Comparison of ENCODE assay signal across 9 cellular contexts in genomic region chr21:41361053-41361785, GRCh38. TPM values are rescaled to one million over a fixed set of nuclear protein-coding genes. Genes with fewer than 3 reads are reported as not detected.
DNase-seq lines count a peak whose midpoint lies in the region; ATAC-seq and TF ChIP-seq lines count a peak whose summit lies in the region.
"Had no signal": no experiment of that assay in that cellular context is flagged by ENCODE, and none has a peak within 500 bp of the region (broad histone marks: within the 10 kb centered on the region; RNA-seq: fewer than 3 reads in every experiment).

No MANE protein-coding gene starts in this region.

- POLR2A ChIA-PET in CD8-positive, alpha-beta T cell (lab: Charles Lee), result interaction anchor here (1.5 to 3.1 kb wide), 4 partner anchors 9 to 64 kb away, joined by 5 to 19 read pairs (median 16); partner anchors contain the start of gene MX1

- peak overlapping the region; percentile 89 for H3K4me3 Mint-ChIP-seq in CD8-positive, alpha-beta T cell
- H3K4me3 Mint-ChIP-seq in osteocyte (ENCODE audit: unreplicated experiment), result no peak overlapping the region

- H3K36me3 Mint-ChIP-seq in CD8-positive, alpha-beta T cell, result peaks cover 32% of the 10 kb centered on the region
- no peaks in the 10 kb centered on the region for H3K36me3 Mint-ChIP-seq in osteocyte (ENCODE audit: unreplicated experiment)

- H3K9me3 ChIP-seq in CD8-positive, alpha-beta T cell (ENCODE audit: low read length), result no peaks in the 10 kb centered on the region

- H3K36me3 ChIP-seq in CD8-positive, alpha-beta T cell (ENCODE audit: insufficient read depth, low read length), result no peaks in the 10 kb centered on the region

- H3K27ac Mint-ChIP-seq in CD8-positive, alpha-beta T cell, result peak overlapping the region; percentile 100
- no peak overlapping the region for H3K27ac Mint-ChIP-seq in osteocyte (ENCODE audit: unreplicated experiment)

- H3K27me3 ChIP-seq in CD8-positive, alpha-beta T cell (ENCODE audit: insufficient read depth, low read length), result no peaks in the 10 kb centered on the region

- peaks cover 24% of the 10 kb centered on the region for H3K4me1 ChIP-seq in CD8-positive, alpha-beta T cell (ENCODE audit: insufficient read depth, low read length)

- peaks cover 51% of the 10 kb centered on the region for H3K4me1 Mint-ChIP-seq in CD8-positive, alpha-beta T cell (ENCODE audit: low read depth)
- no peaks in the 10 kb centered on the region for H3K4me1 Mint-ChIP-seq in osteocyte (ENCODE audit: unreplicated experiment)

- intact Hi-C loops in CD8-positive, alpha-beta T cell (cut with DNase I, micrococcal nuclease), result loop anchor here (2.0 to 5.0 kb wide), 2 partner anchors 66 to 701 kb away; partner anchors contain the start of gene MX1 (in 1 of the 2)
- intact Hi-C loops in posterior vena cava (cut with DNase I), result no loop called here

- CTCF ChIA-PET in CD8-positive, alpha-beta T cell (lab: Charles Lee), result interaction anchor here (1.2 to 2.5 kb wide), 4 partner anchors 10 to 78 kb away, joined by 3 to 7 read pairs (median 4); no protein-coding TSS in a partner anchor

- peak overlapping the region; percentile 74 for H3K4me3 ChIP-seq in CD8-positive, alpha-beta T cell (ENCODE audit: low read depth, low read length)

- peak overlapping the region; percentile 98 for H3K27ac ChIP-seq in CD8-positive, alpha-beta T cell (ENCODE audit: low read depth, low read length)
- H3K27ac ChIP-seq: VCaP had no signal

- H3K27me3 Mint-ChIP-seq in CD8-positive, alpha-beta T cell (ENCODE audit: low read depth), result no peaks in the 10 kb centered on the region
- H3K27me3 Mint-ChIP-seq in osteocyte (ENCODE audit: unreplicated experiment), result peaks cover 4% of the 10 kb centered on the region

- DNase-seq in CD8-positive, alpha-beta T cell, result no peak
- DNase-seq in ecto neural progenitor cell (ENCODE audit: low spot score) (peak; percentile 29), osteocyte (ENCODE audit: extremely low spot score, unreplicated experiment) (peak; percentile 49), LoVo (ENCODE audit: low spot score) (no peak), glomerular visceral epithelial cell (ENCODE audit: extremely low spot score) (no peak), posterior vena cava (ENCODE audit: low spot score) (no peak)

- no peak for ATAC-seq in CD8-positive, alpha-beta T cell
- ATAC-seq in HG02885 (IDR thresholded peaks at IDR 0.05; ENCODE audit: poor library complexity, unreplicated experiment) (peak; percentile 18), HG03457 (IDR thresholded peaks at IDR 0.05; ENCODE audit: unreplicated experiment) (no peak)

- TF ChIP-seq CTCF in CD8-positive, alpha-beta T cell (IDR thresholded peaks at IDR 0.05), result no peak
- no peak for TF ChIP-seq CTCF in osteocyte (IDR thresholded peaks at IDR 0.05)

- no peaks in the 10 kb centered on the region for H3K9me3 Mint-ChIP-seq in CD8-positive, alpha-beta T cell
- no peaks in the 10 kb centered on the region for H3K9me3 Mint-ChIP-seq in osteocyte (ENCODE audit: unreplicated experiment)

RNA-seq across cellular contexts. Expression of gene MX2, which starts 0.6 kb away (rescaled TPM):
- total RNA-seq in CD8-positive, alpha-beta T cell, result 10 to 100 TPM; 58.5 to 61.5 TPM
- total RNA-seq in osteocyte, result not detected in 2 replicates
- 10 to 100 TPM; 17.6 to 20.4 TPM for total RNA-seq in posterior vena cava

RNA-seq across cellular contexts. Expression of gene FAM3B, which starts 44.6 kb away (rescaled TPM):
- not detected for total RNA-seq in CD8-positive, alpha-beta T cell
- not detected in 2 replicates for total RNA-seq in osteocyte
- 1 to 10 TPM in 1 of 2 donors, under 1 TPM in 1; 0.60 to 1.1 TPM for total RNA-seq in posterior vena cava

Comparison
In these comparisons a context has a peak if more than half of its experiments do, and no peak if none do; other contexts are left out.
1. DNase-seq: peak in ecto neural progenitor cell (single experiment) and osteocyte (single experiment); none in CD8-positive, alpha-beta T cell (0 of 7), LoVo (single experiment), glomerular visceral epithelial cell (single experiment) and posterior vena cava (single experiment).
2. RNA of gene MX2, which starts 0.6 kb away (total RNA-seq): 58.5 to 61.5 TPM in CD8-positive, alpha-beta T cell and 17.6 to 20.4 TPM in posterior vena cava; not detected in osteocyte; every median in the first group is over 10 times any median in the second.
3. intact Hi-C loops: an anchor here in CD8-positive, alpha-beta T cell (2.0 to 5.0 kb wide); none called in posterior vena cava.